Comparison of ENCODE assay signal across 16 cellular contexts in genomic region chr17:80894439-80894721, GRCh38.
A peak's percentile ranks its signal among the peaks of the same experiment; 100 is the strongest.
DNase-seq lines count a peak whose midpoint lies in the region; ATAC-seq, FAIRE-seq and TF ChIP-seq lines count a peak whose summit lies in the region.
"Had no signal": no experiment of that assay in that cellular context is flagged by ENCODE, and none has a peak within 500 bp of the region (broad histone marks: within the 10 kb centered on the region; RNA-seq: fewer than 3 reads in every experiment).

No MANE protein-coding gene starts in this region.

- FAIRE-seq in GM19239 (lab: Jason Lieb, UNC) = no peak
- FAIRE-seq: GM12892 had no signal

- WGBS in neuronal stem cell (ENCODE audit: extremely low coverage in 2 of 2, insufficient read length in 2 of 2, insufficient replicate concordance in 1 of 2), 2 donors = no CpG with 5 or more reads among the region's 4 CpGs
- no CpG with 5 or more reads among the region's 4 CpGs for WGBS in mesendoderm (ENCODE audit: extremely low coverage, insufficient coverage, low lambda C conversion rate)

- H2BK12ac ChIP-seq in neuronal stem cell (ENCODE audit: low read length) = no peak overlapping the region

- no peak overlapping the region for H2AK5ac ChIP-seq in neuronal stem cell (ENCODE audit: low read depth, low read length)
- no peak overlapping the region for H2AK5ac ChIP-seq in mesendoderm (ENCODE audit: low read length)

- H3K36me3 ChIP-seq in neuronal stem cell (replicated peaks in 1 of 2; ENCODE audit: control insufficient read depth in 2 of 2, insufficient read depth in 2 of 2, low read length in 2 of 2) = peaks cover 16 to 42% of the 10 kb centered on the region in 2 donors
- H3K36me3 ChIP-seq in mesendoderm (ENCODE audit: control insufficient read depth, insufficient read depth, low read length) = no peaks in the 10 kb centered on the region
- H3K36me3 ChIP-seq: transverse colon had no signal

- H3K27me3 Mint-ChIP-seq in activated CD4-positive, alpha-beta T cell treated with anti-CD3 and anti-CD28 coated beads, Interleukin-2, amount 10 ng/mL, durations not matched to agents 24 days and 14 days = no peaks in the 10 kb centered on the region
- no peaks in the 10 kb centered on the region for H3K27me3 Mint-ChIP-seq in activated naive CD8-positive, alpha-beta T cell treated with anti-CD3 and anti-CD28 coated beads, Interleukin-2, amount 50 U/mL, for 24 hours
- H3K27me3 Mint-ChIP-seq: activated B cell treated with CpG ODN at 0.5 μM for 24 hours had no signal

- no peaks in the 10 kb centered on the region for H3K79me2 ChIP-seq in mesendoderm (ENCODE audit: control insufficient read depth, insufficient read depth, low read length)

- peak overlapping the region; percentile 3 for H3K4me3 Mint-ChIP-seq in activated CD4-positive, alpha-beta T cell treated with anti-CD3 and anti-CD28 coated beads, Interleukin-2, amount 10 ng/mL, durations not matched to agents 24 days and 14 days
- peak overlapping the region; percentile 78 for H3K4me3 Mint-ChIP-seq in activated naive CD8-positive, alpha-beta T cell treated with anti-CD3 and anti-CD28 coated beads, Interleukin-2, amount 50 U/mL, for 24 hours
- H3K4me3 Mint-ChIP-seq: activated B cell treated with CpG ODN at 0.5 μM for 24 hours had no signal

- no peak overlapping the region for H3K4me3 ChIP-seq in HFF-Myc (replicated peaks; ENCODE audit: low read depth, low read length)
- H3K4me3 ChIP-seq in neuronal stem cell (ENCODE audit: low read length in 2 of 2) = peak overlapping the region in 1 of 2 donors; percentile 52
- no peak overlapping the region for H3K4me3 ChIP-seq in mesendoderm (ENCODE audit: low read length)
- H3K4me3 ChIP-seq: transverse colon had no signal

- no peak overlapping the region for H3K14ac ChIP-seq in neuronal stem cell (ENCODE audit: low read length)

- H3K9me3 Mint-ChIP-seq in activated CD4-positive, alpha-beta T cell treated with anti-CD3 and anti-CD28 coated beads, Interleukin-2, amount 10 ng/mL, durations not matched to agents 24 days and 14 days = no peaks in the 10 kb centered on the region
- H3K9me3 Mint-ChIP-seq in activated naive CD8-positive, alpha-beta T cell treated with anti-CD3 and anti-CD28 coated beads, Interleukin-2, amount 50 U/mL, for 24 hours = no peaks in the 10 kb centered on the region
- H3K9me3 Mint-ChIP-seq: activated B cell treated with CpG ODN at 0.5 μM for 24 hours had no signal

- H3K18ac ChIP-seq in neuronal stem cell (ENCODE audit: low read length) (no peak overlapping the region), mesendoderm (ENCODE audit: low read length) (no peak overlapping the region)

- ATAC-seq in activated naive CD8-positive, alpha-beta T cell treated with anti-CD3 and anti-CD28 coated beads, Interleukin-2, amount 50 U/mL, for 24 hours = no peak
- ATAC-seq: left cardiac atrium had no signal

- no peak overlapping the region for H4K91ac ChIP-seq in neuronal stem cell (ENCODE audit: low read depth, low read length, poor library complexity)

- H2BK15ac ChIP-seq in neuronal stem cell (ENCODE audit: low read length) (no peak overlapping the region), mesendoderm (replicated peaks; ENCODE audit: low read depth) (no peak overlapping the region)

- H2AFZ ChIP-seq in neuronal stem cell (ENCODE audit: low read length) = no peak overlapping the region

- no peak overlapping the region for H2BK120ac ChIP-seq in neuronal stem cell (ENCODE audit: low read depth, low read length)
- no peak overlapping the region for H2BK120ac ChIP-seq in mesendoderm (ENCODE audit: low read depth, low read length)

- H3K9ac ChIP-seq in neuronal stem cell (ENCODE audit: low read depth, low read length, poor library complexity) = no peak overlapping the region
- H3K9ac ChIP-seq in mesendoderm (ENCODE audit: low read length) = no peak overlapping the region

- H3K4ac ChIP-seq in neuronal stem cell (ENCODE audit: low read length) (no peak overlapping the region), mesendoderm (ENCODE audit: low read depth, low read length) (no peak overlapping the region)

- H3K27me3 ChIP-seq in neuronal stem cell (ENCODE audit: control insufficient read depth in 3 of 3, insufficient read depth in 3 of 3, low read depth in 1 of 3, low read length in 3 of 3) = no peaks in the 10 kb centered on the region
- H3K27me3 ChIP-seq in mesendoderm (ENCODE audit: insufficient read depth, low read length, poor library complexity) = no peaks in the 10 kb centered on the region
- H3K27me3 ChIP-seq: transverse colon had no signal

- H3K4me1 ChIP-seq in neuronal stem cell (ENCODE audit: control insufficient read depth in 2 of 2, insufficient read depth in 1 of 2, low read depth in 1 of 2, low read length in 2 of 2) (peaks cover 2 to 20% of the 10 kb centered on the region in 2 donors), mesendoderm (ENCODE audit: control insufficient read depth, low read depth, low read length) (no peaks in the 10 kb centered on the region)

- H3K27ac ChIP-seq in neuronal stem cell (replicated peaks; ENCODE audit: low read length) (no peak overlapping the region), mesendoderm (ENCODE audit: low read depth, low read length) (no peak overlapping the region)
- H3K27ac ChIP-seq: transverse colon had no signal

- peak; percentile 12 for TF ChIP-seq CTCF in HFF-Myc (IDR thresholded peaks at IDR 0.05; ENCODE audit: low read depth, low read length, missing control alignments)

- H3K36me3 Mint-ChIP-seq in activated CD4-positive, alpha-beta T cell treated with anti-CD3 and anti-CD28 coated beads, Interleukin-2, amount 10 ng/mL, durations not matched to agents 24 days and 14 days (ENCODE audit: low read depth) = peaks cover 78% of the 10 kb centered on the region
- H3K36me3 Mint-ChIP-seq in activated naive CD8-positive, alpha-beta T cell treated with anti-CD3 and anti-CD28 coated beads, Interleukin-2, amount 50 U/mL, for 24 hours (ENCODE audit: low read depth) = peaks cover 62% of the 10 kb centered on the region

- H3K23ac ChIP-seq in neuronal stem cell (ENCODE audit: low read depth, low read length, poor library complexity) (no peak overlapping the region), mesendoderm (ENCODE audit: low read length) (no peak overlapping the region)

- H3K27ac Mint-ChIP-seq in activated CD4-positive, alpha-beta T cell treated with anti-CD3 and anti-CD28 coated beads, Interleukin-2, amount 10 ng/mL, durations not matched to agents 24 days and 14 days = peak overlapping the region; percentile 39
- peak overlapping the region; percentile 99 for H3K27ac Mint-ChIP-seq in activated naive CD8-positive, alpha-beta T cell treated with anti-CD3 and anti-CD28 coated beads, Interleukin-2, amount 50 U/mL, for 24 hours
- H3K27ac Mint-ChIP-seq: activated B cell treated with CpG ODN at 0.5 μM for 24 hours had no signal

- no peak overlapping the region for H4K5ac ChIP-seq in mesendoderm (ENCODE audit: low read length)

- H3K4me1 Mint-ChIP-seq in activated CD4-positive, alpha-beta T cell treated with anti-CD3 and anti-CD28 coated beads, Interleukin-2, amount 10 ng/mL, durations not matched to agents 24 days and 14 days = peaks cover 75% of the 10 kb centered on the region
- peaks cover 87% of the 10 kb centered on the region for H3K4me1 Mint-ChIP-seq in activated naive CD8-positive, alpha-beta T cell treated with anti-CD3 and anti-CD28 coated beads, Interleukin-2, amount 50 U/mL, for 24 hours

- H4K8ac ChIP-seq in neuronal stem cell (ENCODE audit: low read depth, low read length) (no peak overlapping the region), mesendoderm (ENCODE audit: low read depth, low read length) (no peak overlapping the region)

- H3K9me3 ChIP-seq in neuronal stem cell (replicated peaks in 1 of 2; ENCODE audit: control insufficient read depth in 2 of 2, insufficient read depth in 1 of 2, low read depth in 1 of 2, low read length in 2 of 2) = no peaks in the 10 kb centered on the region
- H3K9me3 ChIP-seq: transverse colon had no signal

- H3K56ac ChIP-seq in mesendoderm (ENCODE audit: low read length) = no peak overlapping the region

- H3K4me2 ChIP-seq in neuronal stem cell (ENCODE audit: insufficient read depth, low read length, poor library complexity, severe bottlenecking) (no peak overlapping the region), mesendoderm (ENCODE audit: low read length) (no peak overlapping the region)

- intact Hi-C loops in activated CD4-positive, alpha-beta T cell treated with anti-CD3 and anti-CD28 coated beads, Interleukin-2, amount 10 ng/mL, durations not matched to agents 24 days and 14 days (cut with micrococcal nuclease) = loop anchor here (5.0 to 10.0 kb wide), 2 partner anchors 290 to 467 kb away; no protein-coding TSS in a partner anchor

- H3K79me1 ChIP-seq in neuronal stem cell (ENCODE audit: low read depth, low read length) (no peaks in the 10 kb centered on the region), mesendoderm (ENCODE audit: low read length) (no peaks in the 10 kb centered on the region)

- DNase-seq in activated CD4-positive, alpha-beta T cell treated with anti-CD3 and anti-CD28 coated beads, Interleukin-2, amount 10 ng/mL, durations not matched to agents 24 days and 14 days = no peak
- DNase-seq in activated CD4-positive, alpha-beta T cell treated with anti-CD3 and anti-CD28 coated beads for 48 hours = no peak
- no peak for DNase-seq in HFF-Myc (ENCODE audit: extremely low read depth, low read depth)
- no peak for DNase-seq in activated naive CD8-positive, alpha-beta T cell treated with anti-CD3 and anti-CD28 coated beads, Interleukin-2, amount 50 U/mL, for 24 hours
- DNase-seq in neuronal stem cell (ENCODE audit: low spot score) = no peak
- DNase-seq in GM19239 (ENCODE audit: insufficient read length, low spot score) = no peak
- no peak for DNase-seq in mesendoderm
- DNase-seq in stimulated activated naive CD4-positive, alpha-beta T cell treated with Interleukin-2 at 50 U/mL for 16 hours (lab: John Stamatoyannopoulos, UW) = no peak
- DNase-seq: ACHN; activated B cell treated with CpG ODN at 0.5 μM for 24 hours; activated naive CD4-positive, alpha-beta T cell treated with anti-CD3 and anti-CD28 coated beads, Interleukin-2, amount 50 U/mL, for 16 hours; DMS79 treated with DMSO at 0.1 percent for 48 hours; left cardiac atrium; NCI-H526 treated with DMSO at 0.1 percent for 48 hours; transverse colon had no signal

- H2BK5ac ChIP-seq in neuronal stem cell (ENCODE audit: low read length) = peak overlapping the region; percentile 66
- no peak overlapping the region for H2BK5ac ChIP-seq in mesendoderm (ENCODE audit: low read length)
